Comparison of ENCODE assay signal across 9 cellular contexts in the genomic region with DNA sequence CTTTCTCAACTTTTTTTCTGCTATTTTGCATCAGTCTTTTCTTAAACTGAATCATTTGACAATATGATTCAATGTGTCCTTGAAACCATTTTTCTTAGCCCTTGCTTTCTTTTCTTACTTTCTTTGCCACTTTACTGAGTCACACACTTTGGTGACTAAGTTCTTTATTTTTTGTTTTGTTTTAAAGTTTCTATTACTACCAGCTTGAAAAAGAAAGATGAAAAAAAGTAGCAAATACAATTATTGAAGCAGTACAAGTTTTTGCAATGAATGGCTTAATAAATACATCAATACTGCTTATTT.
DNase-seq lines count a peak whose midpoint lies in the region; ATAC-seq and TF ChIP-seq lines count a peak whose summit lies in the region.
"Had no signal": no experiment of that assay in that cellular context is flagged by ENCODE, and none has a peak within 500 bp of the region (broad histone marks: within the 10 kb centered on the region; RNA-seq: fewer than 3 reads in every experiment).

No MANE protein-coding gene starts in this region.

- H3K4me3 Mint-ChIP-seq in CD14-positive monocyte (no peak overlapping the region), endodermal cell (no peak overlapping the region)

- H3K27ac ChIP-seq in SK-N-SH (ENCODE audit: low read depth in 2 of 2, low read length in 1 of 2) (peak overlapping the region in 1 of 2 experiments; percentile 88; a peak in 2 of 4 replicates), foreskin keratinocyte (no peak overlapping the region), endodermal cell (ENCODE audit: low read depth, low read length) (no peak overlapping the region)

- H3K4me1 ChIP-seq in SK-N-SH (ENCODE audit: control insufficient read depth in 1 of 2, insufficient read depth in 2 of 2, low read depth in 1 of 2, low read length in 1 of 2) (peaks cover 0 to 13% of the 10 kb centered on the region in 2 experiments; a peak in 2 of 4 replicates), foreskin keratinocyte (peaks cover 14% of the 10 kb centered on the region), endodermal cell (ENCODE audit: control insufficient read depth, insufficient read depth, low read length) (peaks cover 3% of the 10 kb centered on the region)

- H3K4me2 ChIP-seq in SK-N-SH, result peak overlapping the region; percentile 35

- peaks cover 7 to 33% of the 10 kb centered on the region in 2 experiments for H3K36me3 ChIP-seq in SK-N-SH (replicated peaks in 1 of 2; ENCODE audit: control insufficient read depth in 1 of 2, insufficient read depth in 2 of 2, low read length in 1 of 2)
- no peaks in the 10 kb centered on the region for H3K36me3 ChIP-seq in endodermal cell (ENCODE audit: control insufficient read depth, insufficient read depth, low read length)

- peaks cover 36% of the 10 kb centered on the region for H3F3A ChIP-seq in SK-N-SH (replicated peaks; ENCODE audit: insufficient read depth)

- POLR2A ChIA-PET in SK-N-SH (lab: Yijun Ruan, JAX), result no interaction called here

- H3K4me1 Mint-ChIP-seq in CD14-positive monocyte (peaks cover 87% of the 10 kb centered on the region), endodermal cell (peaks cover 6% of the 10 kb centered on the region)

- H3K27me3 ChIP-seq in SK-N-SH (ENCODE audit: insufficient read depth) (no peaks in the 10 kb centered on the region), foreskin keratinocyte (no peaks in the 10 kb centered on the region), endodermal cell (ENCODE audit: control insufficient read depth, insufficient read depth, low read length, poor library complexity, severe bottlenecking) (no peaks in the 10 kb centered on the region)

- no peak for TF ChIP-seq CTCF in CD14-positive monocyte (IDR thresholded peaks at IDR 0.05)
- TF ChIP-seq CTCF in SK-N-SH (IDR thresholded peaks at IDR 0.05), result no peak
- TF ChIP-seq CTCF in foreskin keratinocyte (conservative IDR thresholded peaks at IDR 0.05), result no peak
- TF ChIP-seq CTCF in endodermal cell (conservative IDR thresholded peaks at IDR 0.05), result no peak

- TF ChIP-seq RAD21 in SK-N-SH (IDR thresholded peaks at IDR 0.05; ENCODE audit: low read length), result no peak

- H3K36me3 Mint-ChIP-seq in CD14-positive monocyte, result peaks cover 42 to 50% of the 10 kb centered on the region in 2 donors
- no peaks in the 10 kb centered on the region for H3K36me3 Mint-ChIP-seq in endodermal cell (ENCODE audit: low read depth)

- no peak overlapping the region for H3K4me3 ChIP-seq in SK-N-SH (ENCODE audit: low read depth in 2 of 2, low read length in 1 of 2)
- no peak overlapping the region for H3K4me3 ChIP-seq in endodermal cell (ENCODE audit: low read length)

- ATAC-seq in GM21723 (IDR thresholded peaks at IDR 0.05; ENCODE audit: unreplicated experiment), result peak; percentile 31
- peak; percentile 64 for ATAC-seq in foreskin keratinocyte
- no peak for ATAC-seq in HG03520 (IDR thresholded peaks at IDR 0.05; ENCODE audit: unreplicated experiment)

- DNase-seq in CD14-positive monocyte (ENCODE audit: low spot score), result no peak
- DNase-seq in SK-N-SH, result no peak
- DNase-seq in foreskin keratinocyte, result peak in 1 of 2 donors; percentile 18
- no peak for DNase-seq in endodermal cell
- no peak for DNase-seq in HuH-7 (ENCODE audit: low spot score)
- DNase-seq in HK-2 (ENCODE audit: unreplicated experiment), result no peak
- DNase-seq: NCI-H510A treated with DMSO at 0.1 percent for 48 hours had no signal

- H3K9me3 Mint-ChIP-seq in CD14-positive monocyte (peaks cover 0 to 3% (median 0%) of the 10 kb centered on the region in 7 donors), endodermal cell (no peaks in the 10 kb centered on the region)

- H3K9me2 ChIP-seq in SK-N-SH, result no peaks in the 10 kb centered on the region

- CTCF ChIA-PET in SK-N-SH (lab: Yijun Ruan, JAX), result interaction anchor here (0.6 kb wide), 1 partner anchor 78 kb away, joined by 3 read pairs; no protein-coding TSS in a partner anchor

- H3K27me3 Mint-ChIP-seq in CD14-positive monocyte (ENCODE audit: low read depth in 3 of 3) (peaks cover 0 to 7% (median 0%) of the 10 kb centered on the region in 3 donors), endodermal cell (ENCODE audit: insufficient read depth) (no peaks in the 10 kb centered on the region)

- H2AFZ ChIP-seq in SK-N-SH (ENCODE audit: low read depth), result no peak overlapping the region

- no peak for TF ChIP-seq EP300 in SK-N-SH (IDR thresholded peaks at IDR 0.05; ENCODE audit: borderline replicate concordance in 1 of 2, low read depth in 1 of 2, low read length in 1 of 2)

- H3K27ac Mint-ChIP-seq in CD14-positive monocyte (peak overlapping the region; percentile 91 to 97 (median 94)), endodermal cell (no peak overlapping the region)

- H3K9ac ChIP-seq in SK-N-SH (peak overlapping the region; percentile 51), endodermal cell (ENCODE audit: extremely low read depth, low read length, poor library complexity, severe bottlenecking) (no peak overlapping the region)

- H4K20me1 ChIP-seq in SK-N-SH (ENCODE audit: insufficient read depth), result no peaks in the 10 kb centered on the region

- intact Hi-C loops in CD14-positive monocyte (cut with micrococcal nuclease), result loop anchor here in 1 of 2 donors (5.0 kb wide), 1 partner anchor 38 kb away; no protein-coding TSS in a partner anchor

- H3K9me3 ChIP-seq in SK-N-SH, result no peaks in the 10 kb centered on the region
- H3K9me3 ChIP-seq in endodermal cell (ENCODE audit: control insufficient read depth, low read length), result no peaks in the 10 kb centered on the region

- no peaks in the 10 kb centered on the region for H3K79me2 ChIP-seq in SK-N-SH (ENCODE audit: insufficient read depth)

TF ChIP-seq in SK-N-SH, 30 proteins besides CTCF, POLR2A, EP300 and RAD21:
- TF ChIP-seq, protein P1, sequence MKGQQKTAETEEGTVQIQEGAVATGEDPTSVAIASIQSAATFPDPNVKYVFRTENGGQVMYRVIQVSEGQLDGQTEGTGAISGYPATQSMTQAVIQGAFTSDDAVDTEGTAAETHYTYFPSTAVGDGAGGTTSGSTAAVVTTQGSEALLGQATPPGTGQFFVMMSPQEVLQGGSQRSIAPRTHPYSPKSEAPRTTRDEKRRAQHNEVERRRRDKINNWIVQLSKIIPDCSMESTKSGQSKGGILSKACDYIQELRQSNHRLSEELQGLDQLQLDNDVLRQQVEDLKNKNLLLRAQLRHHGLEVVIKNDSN (IDR thresholded peaks at IDR 0.05; ENCODE audit: borderline replicate concordance, low read depth), result no peak
- peak; percentile 49 for TF ChIP-seq FOSL2 (IDR thresholded peaks at IDR 0.05; ENCODE audit: borderline replicate concordance, low read depth)
